In genomic region chr12:124410354-124411175, GRCh38 we compare ENCODE assay signal across 10 cellular contexts.
DNase-seq lines count a peak whose midpoint lies in the region; TF ChIP-seq lines count a peak whose summit lies in the region.
"Had no signal": no experiment of that assay in that cellular context is flagged by ENCODE, and none has a peak within 500 bp of the region (broad histone marks: within the 10 kb centered on the region; RNA-seq: fewer than 3 reads in every experiment).

No MANE protein-coding gene starts in this region.

- peaks cover 29% of the 10 kb centered on the region for H3K36me3 ChIP-seq in BE2C
- no peaks in the 10 kb centered on the region for H3K36me3 ChIP-seq in endocrine pancreas (ENCODE audit: control insufficient read depth, insufficient read depth, low read length)
- no peaks in the 10 kb centered on the region for H3K36me3 ChIP-seq in Karpas-422 (ENCODE audit: insufficient read depth, low read length)

- H3K9ac ChIP-seq in endocrine pancreas (ENCODE audit: control insufficient read depth, insufficient read depth, low read length) (peak overlapping the region; percentile 22), Karpas-422 (ENCODE audit: low read length) (no peak overlapping the region)

- H3K36me3 Mint-ChIP-seq in osteocyte (ENCODE audit: unreplicated experiment): peaks cover 14% of the 10 kb centered on the region

- no peak overlapping the region for H2AFZ ChIP-seq in Karpas-422 (ENCODE audit: low read length)

- H3K4me3 ChIP-seq in BE2C (ENCODE audit: low read depth, low read length): peak overlapping the region; percentile 17; the same call in 1 of the 2 replicates
- no peak overlapping the region for H3K4me3 ChIP-seq in endocrine pancreas (ENCODE audit: control insufficient read depth, insufficient read depth, low read length)
- H3K4me3 ChIP-seq in Karpas-422 (ENCODE audit: low read length): no peak overlapping the region

- no peak overlapping the region for H3K4me2 ChIP-seq in Karpas-422 (ENCODE audit: low read depth, low read length, poor library complexity, severe bottlenecking)

- peaks cover 23% of the 10 kb centered on the region for H3K4me1 Mint-ChIP-seq in osteocyte (ENCODE audit: unreplicated experiment)

- H3K4me1 ChIP-seq in BE2C (peaks cover 35% of the 10 kb centered on the region), endocrine pancreas (ENCODE audit: control insufficient read depth, insufficient read depth, low read length) (no peaks in the 10 kb centered on the region), Karpas-422 (ENCODE audit: low read length) (no peaks in the 10 kb centered on the region)

- DNase-seq in BE2C (peak; percentile 79), NCI-H2107 treated with DMSO at 0.1 percent for 48 hours (lab: John Stamatoyannopoulos, UW; ENCODE audit: unreplicated experiment) (peak; percentile 73), osteocyte (ENCODE audit: extremely low spot score, unreplicated experiment) (no peak), NCI-H1048 (lab: John Stamatoyannopoulos, UW) (no peak), Karpas-422 (no peak), occipital lobe (lab: John Stamatoyannopoulos, UW) (no peak), posterior vena cava (ENCODE audit: low spot score) (no peak)
- DNase-seq: naive thymus-derived CD8-positive, alpha-beta T cell had no signal

- intact Hi-C loops in posterior vena cava (cut with DNase I): no loop called here

- peak overlapping the region; percentile 85 for H3K27ac Mint-ChIP-seq in osteocyte (ENCODE audit: unreplicated experiment)

- no peak for TF ChIP-seq CTCF in BE2C (IDR thresholded peaks at IDR 0.05; ENCODE audit: low read depth, low read length)
- TF ChIP-seq CTCF in osteocyte (IDR thresholded peaks at IDR 0.05): no peak

- H3K27me3 Mint-ChIP-seq in osteocyte (ENCODE audit: unreplicated experiment): no peaks in the 10 kb centered on the region
- H3K27me3 Mint-ChIP-seq: naive thymus-derived CD8-positive, alpha-beta T cell had no signal

- no peak overlapping the region for H3K4me3 Mint-ChIP-seq in osteocyte (ENCODE audit: unreplicated experiment)
- H3K4me3 Mint-ChIP-seq: naive thymus-derived CD8-positive, alpha-beta T cell had no signal

- H3K27me3 ChIP-seq in BE2C (no peaks in the 10 kb centered on the region), endocrine pancreas (ENCODE audit: control insufficient read depth, insufficient read depth, low read length) (no peaks in the 10 kb centered on the region), Karpas-422 (ENCODE audit: low read length) (no peaks in the 10 kb centered on the region)

- no peaks in the 10 kb centered on the region for H3K9me2 ChIP-seq in Karpas-422 (replicated peaks; ENCODE audit: insufficient read depth, low read length)

- H3K9me3 Mint-ChIP-seq in osteocyte (ENCODE audit: unreplicated experiment): no peaks in the 10 kb centered on the region
- H3K9me3 Mint-ChIP-seq: activated T-helper 2 cell treated with anti-CD3 and anti-CD28 coated beads, Interferon-gamma antibody, Interleukin-2, Interleukin-4, amounts not matched to agents 10 μg/mL and 5 μg/mL and 100 μg/mL, durations not matched to agents 14 hours and 24 hours and 36 hours; naive thymus-derived CD8-positive, alpha-beta T cell had no signal

- H3K27ac ChIP-seq in Karpas-422 (ENCODE audit: low read length): no peak overlapping the region

- H4K20me1 ChIP-seq in Karpas-422 (ENCODE audit: insufficient read depth, low read depth, low read length): no peaks in the 10 kb centered on the region

- H3K79me2 ChIP-seq in Karpas-422 (ENCODE audit: low read length): peaks cover 31% of the 10 kb centered on the region; the same call in 1 of the 2 replicates

- H3K9me3 ChIP-seq in BE2C (no peaks in the 10 kb centered on the region), endocrine pancreas (ENCODE audit: control insufficient read depth, low read length) (no peaks in the 10 kb centered on the region), Karpas-422 (ENCODE audit: low read length) (no peaks in the 10 kb centered on the region)

Comparison
In these comparisons a context has a peak if more than half of its experiments do, and no peak if none do; other contexts are left out.
1. DNase-seq: peak in BE2C (single experiment) and NCI-H2107 treated with DMSO at 0.1 percent for 48 hours (single experiment); none in osteocyte (single experiment), NCI-H1048 (single experiment), Karpas-422 (single experiment), occipital lobe (single experiment) and posterior vena cava (single experiment).